ENCODE assay signal across 1 cellular context in the genomic region with DNA sequence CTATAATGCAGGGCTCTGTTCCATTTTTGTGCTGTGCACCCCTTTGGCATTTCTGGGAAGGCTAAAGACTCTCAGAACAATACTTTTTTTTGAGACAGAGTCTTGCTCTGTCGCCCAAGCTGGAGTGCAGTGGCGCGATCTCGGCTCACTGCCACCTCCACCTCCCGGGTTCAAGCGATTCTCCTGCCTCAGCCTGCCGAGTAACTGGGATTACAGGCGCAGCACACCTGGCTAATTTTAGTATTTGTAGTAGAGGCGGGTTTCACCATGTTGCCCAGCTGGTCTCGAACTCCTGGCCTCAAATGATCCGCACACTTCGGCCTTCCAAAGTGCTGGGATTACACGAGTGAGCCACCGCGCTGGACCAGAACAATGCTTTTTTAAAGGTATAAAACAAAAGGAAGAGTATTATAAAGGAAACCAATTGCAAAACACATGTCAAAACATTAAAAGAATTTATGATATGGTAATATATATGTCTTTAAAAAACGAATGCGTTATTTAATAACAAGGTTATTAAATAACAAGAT.
TF ChIP-seq lines count a peak whose summit lies in the region.

No MANE protein-coding gene starts in this region.

TF ChIP-seq in GM12878, 131 proteins besides CTCF, POLR2A, EP300 and RAD21:
- TF ChIP-seq, protein P1, sequence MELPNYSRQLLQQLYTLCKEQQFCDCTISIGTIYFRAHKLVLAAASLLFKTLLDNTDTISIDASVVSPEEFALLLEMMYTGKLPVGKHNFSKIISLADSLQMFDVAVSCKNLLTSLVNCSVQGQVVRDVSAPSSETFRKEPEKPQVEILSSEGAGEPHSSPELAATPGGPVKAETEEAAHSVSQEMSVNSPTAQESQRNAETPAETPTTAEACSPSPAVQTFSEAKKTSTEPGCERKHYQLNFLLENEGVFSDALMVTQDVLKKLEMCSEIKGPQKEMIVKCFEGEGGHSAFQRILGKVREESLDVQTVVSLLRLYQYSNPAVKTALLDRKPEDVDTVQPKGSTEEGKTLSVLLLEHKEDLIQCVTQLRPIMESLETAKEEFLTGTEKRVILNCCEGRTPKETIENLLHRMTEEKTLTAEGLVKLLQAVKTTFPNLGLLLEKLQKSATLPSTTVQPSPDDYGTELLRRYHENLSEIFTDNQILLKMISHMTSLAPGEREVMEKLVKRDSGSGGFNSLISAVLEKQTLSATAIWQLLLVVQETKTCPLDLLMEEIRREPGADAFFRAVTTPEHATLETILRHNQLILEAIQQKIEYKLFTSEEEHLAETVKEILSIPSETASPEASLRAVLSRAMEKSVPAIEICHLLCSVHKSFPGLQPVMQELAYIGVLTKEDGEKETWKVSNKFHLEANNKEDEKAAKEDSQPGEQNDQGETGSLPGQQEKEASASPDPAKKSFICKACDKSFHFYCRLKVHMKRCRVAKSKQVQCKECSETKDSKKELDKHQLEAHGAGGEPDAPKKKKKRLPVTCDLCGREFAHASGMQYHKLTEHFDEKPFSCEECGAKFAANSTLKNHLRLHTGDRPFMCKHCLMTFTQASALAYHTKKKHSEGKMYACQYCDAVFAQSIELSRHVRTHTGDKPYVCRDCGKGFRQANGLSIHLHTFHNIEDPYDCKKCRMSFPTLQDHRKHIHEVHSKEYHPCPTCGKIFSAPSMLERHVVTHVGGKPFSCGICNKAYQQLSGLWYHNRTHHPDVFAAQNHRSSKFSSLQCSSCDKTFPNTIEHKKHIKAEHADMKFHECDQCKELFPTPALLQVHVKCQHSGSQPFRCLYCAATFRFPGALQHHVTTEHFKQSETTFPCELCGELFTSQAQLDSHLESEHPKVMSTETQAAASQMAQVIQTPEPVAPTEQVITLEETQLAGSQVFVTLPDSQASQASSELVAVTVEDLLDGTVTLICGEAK (IDR thresholded peaks at IDR 0.05; ENCODE audit: borderline replicate concordance), result peak; percentile 67
- TF ChIP-seq, protein P2, sequence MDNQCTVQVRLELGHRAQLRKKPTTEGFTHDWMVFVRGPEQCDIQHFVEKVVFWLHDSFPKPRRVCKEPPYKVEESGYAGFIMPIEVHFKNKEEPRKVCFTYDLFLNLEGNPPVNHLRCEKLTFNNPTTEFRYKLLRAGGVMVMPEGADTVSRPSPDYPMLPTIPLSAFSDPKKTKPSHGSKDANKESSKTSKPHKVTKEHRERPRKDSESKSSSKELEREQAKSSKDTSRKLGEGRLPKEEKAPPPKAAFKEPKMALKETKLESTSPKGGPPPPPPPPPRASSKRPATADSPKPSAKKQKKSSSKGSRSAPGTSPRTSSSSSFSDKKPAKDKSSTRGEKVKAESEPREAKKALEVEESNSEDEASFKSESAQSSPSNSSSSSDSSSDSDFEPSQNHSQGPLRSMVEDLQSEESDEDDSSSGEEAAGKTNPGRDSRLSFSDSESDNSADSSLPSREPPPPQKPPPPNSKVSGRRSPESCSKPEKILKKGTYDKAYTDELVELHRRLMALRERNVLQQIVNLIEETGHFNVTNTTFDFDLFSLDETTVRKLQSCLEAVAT (IDR thresholded peaks at IDR 0.05), result peak; percentile 99
- TF ChIP-seq, protein P3, sequence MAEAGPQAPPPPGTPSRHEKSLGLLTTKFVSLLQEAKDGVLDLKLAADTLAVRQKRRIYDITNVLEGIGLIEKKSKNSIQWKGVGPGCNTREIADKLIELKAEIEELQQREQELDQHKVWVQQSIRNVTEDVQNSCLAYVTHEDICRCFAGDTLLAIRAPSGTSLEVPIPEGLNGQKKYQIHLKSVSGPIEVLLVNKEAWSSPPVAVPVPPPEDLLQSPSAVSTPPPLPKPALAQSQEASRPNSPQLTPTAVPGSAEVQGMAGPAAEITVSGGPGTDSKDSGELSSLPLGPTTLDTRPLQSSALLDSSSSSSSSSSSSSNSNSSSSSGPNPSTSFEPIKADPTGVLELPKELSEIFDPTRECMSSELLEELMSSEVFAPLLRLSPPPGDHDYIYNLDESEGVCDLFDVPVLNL (IDR thresholded peaks at IDR 0.05; ENCODE audit: low read depth, low read length), result no peak
- no peak for TF ChIP-seq BRCA1 (IDR thresholded peaks at IDR 0.05; ENCODE audit: low read depth, low read length)
